ENCODE assay signal across 8 cellular contexts in the genomic region with DNA sequence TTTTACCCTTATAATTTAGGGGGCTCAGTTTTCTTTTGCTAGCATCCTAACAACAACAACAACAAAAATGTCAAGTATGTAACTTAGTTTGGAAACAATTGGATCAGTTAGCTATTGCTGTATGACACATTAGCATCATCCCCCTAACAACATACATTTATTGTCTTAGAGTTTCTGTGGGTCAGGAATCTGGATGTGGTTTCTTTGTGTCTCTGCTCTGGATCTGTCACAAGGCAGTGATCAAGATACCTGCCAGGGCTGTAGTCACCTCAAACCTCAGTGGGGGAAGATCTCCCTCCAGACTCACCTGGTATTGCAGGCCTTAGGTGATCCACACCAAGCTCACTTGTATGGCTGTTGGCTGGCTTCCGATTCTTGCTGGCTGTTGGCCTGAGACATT.
"Had no signal": no experiment of that assay in that cellular context is flagged by ENCODE, and none has a peak within 500 bp of the region (broad histone marks: within the 10 kb centered on the region; RNA-seq: fewer than 3 reads in every experiment).

No MANE protein-coding gene starts in this region.

- FAIRE-seq: HepG2 had no signal

- H3K9me3 ChIP-seq: HAP-1 had no signal

- DNase-seq: GM23248, GOT3, H7, HFFc6 had no signal

- ATAC-seq: HCT116, HepG2 had no signal

- H3K4me3 ChIP-seq: GM23248, HAP-1 had no signal

- H2AFZ ChIP-seq: GM23248 had no signal

- H3K4me1 ChIP-seq: HAP-1 had no signal

- H3K27ac ChIP-seq: GM23248, HL-60 had no signal

- H3K9ac ChIP-seq: GM23248 had no signal

- H3K36me3 ChIP-seq: HAP-1 had no signal
